Comparison of ENCODE assay signal across 34 cellular contexts in genomic region chr3:42923606-42924005, GRCh38. TPM values are rescaled to one million over a fixed set of nuclear protein-coding genes. Genes with fewer than 3 reads are reported as not detected.
"Had no signal": no experiment of that assay in that cellular context is flagged by ENCODE, and none has a peak within 500 bp of the region (broad histone marks: within the 10 kb centered on the region; RNA-seq: fewer than 3 reads in every experiment).

No MANE protein-coding gene starts in this region.

- H3K27me3 ChIP-seq: neural progenitor cell, ovary, right lobe of liver, spleen, suprapubic skin, testis, tibial artery, transverse colon, upper lobe of right lung, uterus had no signal

- H3K4me3 Mint-ChIP-seq: natural killer cell; nephron; neural progenitor cell; stimulated activated memory B cell treated with anti-CD40 and anti-IgM and Interleukin-4, amounts not matched to agents 10 μg/mL and 1 μg/mL and 100 μg/mL, for 72 hours; stimulated activated naive CD8-positive, alpha-beta T cell treated with anti-CD3 and anti-CD28 coated beads, Interleukin-15, amount 100 ng/mL, for 72 hours; type B pancreatic cell had no signal

- H3K4me1 Mint-ChIP-seq: natural killer cell; nephron; neural progenitor cell; stimulated activated memory B cell treated with anti-CD40 and anti-IgM and Interleukin-4, amounts not matched to agents 10 μg/mL and 1 μg/mL and 100 μg/mL, for 72 hours had no signal

- H3K36me3 Mint-ChIP-seq: natural killer cell; neural progenitor cell; stimulated activated memory B cell treated with anti-CD40 and anti-IgM and Interleukin-4, amounts not matched to agents 10 μg/mL and 1 μg/mL and 100 μg/mL, for 72 hours; type B pancreatic cell had no signal

- H3K4me3 ChIP-seq: neural progenitor cell, ovary, psoas muscle, right lobe of liver, skin epidermis, smooth muscle cell, spleen, suprapubic skin, testis, tibial artery, transverse colon, upper lobe of right lung, uterus had no signal

- H3K9me3 Mint-ChIP-seq: type B pancreatic cell had no signal

- H3K4me1 ChIP-seq: neural progenitor cell, parathyroid adenoma, psoas muscle, right lobe of liver, spleen, suprapubic skin, testis, tibial artery, transverse colon, upper lobe of right lung, uterus had no signal

- ATAC-seq: natural killer cell; psoas muscle; right cardiac atrium; right lobe of liver; stimulated activated memory B cell treated with anti-CD40 and anti-IgM and Interleukin-4, amounts not matched to agents 10 μg/mL and 1 μg/mL and 100 μg/mL, for 72 hours; stimulated activated naive CD8-positive, alpha-beta T cell treated with anti-CD3 and anti-CD28 coated beads, Interleukin-15, amount 100 ng/mL, for 72 hours; stimulated activated naive CD8-positive, alpha-beta T cell treated with anti-CD3 and anti-CD28 coated beads, Interleukin-15, Interleukin-2, amounts not matched to agents 100 U/mL and 50 U/mL, for 24 hours; upper lobe of right lung had no signal

- H3K36me3 ChIP-seq: neural progenitor cell, ovary, right lobe of liver, spleen, suprapubic skin, tibial artery, transverse colon, upper lobe of right lung, uterus had no signal

- H3K27me3 Mint-ChIP-seq: stimulated activated naive CD8-positive, alpha-beta T cell treated with anti-CD3 and anti-CD28 coated beads, Interleukin-15, amount 100 ng/mL, for 72 hours had no signal

- H3K9me3 ChIP-seq: ovary, right lobe of liver, suprapubic skin, testis had no signal

- H3K27ac Mint-ChIP-seq: natural killer cell; nephron; neural progenitor cell; progenitor cell of endocrine pancreas; stimulated activated memory B cell treated with anti-CD40 and anti-IgM and Interleukin-4, amounts not matched to agents 10 μg/mL and 1 μg/mL and 100 μg/mL, for 72 hours; stimulated activated naive CD8-positive, alpha-beta T cell treated with anti-CD3 and anti-CD28 coated beads, Interleukin-15, amount 100 ng/mL, for 72 hours; type B pancreatic cell had no signal

- H3K27ac ChIP-seq: neural progenitor cell, ovary, parathyroid adenoma, psoas muscle, right lobe of liver, skin epidermis, spleen, suprapubic skin, testis, tibial artery, transverse colon, upper lobe of right lung, uterus had no signal

- DNase-seq: natural killer cell; occipital lobe; ovary; posterior cingulate gyrus; psoas muscle; right cardiac atrium; right lobe of liver; spleen; stimulated activated CD4-positive, alpha-beta T cell treated with anti-CD3 and anti-CD28 coated beads, Interleukin-12 subunit alpha, Interleukin-12 subunit beta, amount 100 ng/mL, for 4 hours; stimulated activated CD4-positive, alpha-beta T cell treated with anti-CD3 and anti-CD28 coated beads, Interleukin-1b, Interleukin-23, amount 100 ng/mL, for 48 hours; stimulated activated CD4-positive, alpha-beta T cell treated with anti-CD3 and anti-CD28 coated beads, Interleukin-4, amount 100 ng/mL, for 1 hour; stimulated activated CD4-positive, alpha-beta T cell treated with anti-CD3 and anti-CD28 coated beads, Interleukin-4, amount 100 ng/mL, for 4 hours; stimulated activated CD8-positive, alpha-beta memory T cell treated with anti-CD3 and anti-CD28 coated beads, Interleukin-4, amount 100 ng/mL, for 48 hours; stimulated activated naive CD4-positive, alpha-beta T cell; stimulated activated naive CD8-positive, alpha-beta T cell treated with anti-CD3 and anti-CD28 coated beads, Interleukin-15, amount 100 ng/mL, for 72 hours; stimulated activated naive CD8-positive, alpha-beta T cell treated with anti-CD3 and anti-CD28 coated beads, Interleukin-15, Interleukin-2, amounts not matched to agents 100 U/mL and 50 U/mL, for 24 hours; substantia nigra; testis; tibial artery; transverse colon; upper lobe of right lung; uterus had no signal

RNA-seq across cellular contexts. Expression of gene ZNF662, which starts 17.7 kb away (rescaled TPM):
- polyA plus RNA-seq: neural cell, smooth muscle cell had no signal

RNA-seq across cellular contexts. Expression of gene CYP8B1, which starts 47.9 kb away (rescaled TPM):
- total RNA-seq: natural killer cell, occipital lobe, osteoblast, progenitor cell of endocrine pancreas, smooth muscle cell, spleen, suprapubic skin, testis, transverse colon, upper lobe of right lung, urinary bladder, uterus had no signal
- polyA plus RNA-seq: neural cell, ovary, psoas muscle, smooth muscle cell had no signal

RNA-seq across cellular contexts. Expression of gene GASK1A, which starts 55.5 kb away (rescaled TPM):
- polyA plus RNA-seq: neural cell, smooth muscle cell had no signal
